In the genomic region with DNA sequence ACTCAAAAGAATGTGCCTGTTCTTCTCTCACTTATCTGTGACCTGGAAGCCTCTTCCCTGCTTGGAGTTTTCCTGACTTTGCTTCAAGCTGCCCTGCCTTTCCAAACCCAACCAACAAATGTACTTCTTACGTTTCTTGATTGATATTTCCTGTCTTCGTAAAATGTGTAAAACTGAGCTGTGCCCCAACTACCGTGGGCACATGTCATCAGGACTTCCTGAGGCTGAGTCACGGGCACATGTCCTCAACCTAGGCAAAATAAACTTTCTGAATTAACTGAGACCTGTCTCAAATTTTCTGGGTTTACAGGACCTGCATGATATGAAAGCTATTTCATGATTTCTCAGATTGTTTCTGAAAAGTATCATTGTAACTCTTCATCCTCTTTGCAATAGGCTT, we compare ENCODE assay signal across 15 cellular contexts.
DNase-seq lines count a peak whose midpoint lies in the region; ATAC-seq and TF ChIP-seq lines count a peak whose summit lies in the region.
"Had no signal": no experiment of that assay in that cellular context is flagged by ENCODE, and none has a peak within 500 bp of the region (broad histone marks: within the 10 kb centered on the region; RNA-seq: fewer than 3 reads in every experiment).

No MANE protein-coding gene starts in this region.

- H3K4me3 ChIP-seq in mesendoderm (ENCODE audit: low read length) = no peak overlapping the region
- H3K4me3 ChIP-seq: upper lobe of right lung had no signal

- peak overlapping the region; percentile 56 for H2BK5ac ChIP-seq in mesendoderm (ENCODE audit: low read length)

- no peaks in the 10 kb centered on the region for H3K36me3 ChIP-seq in mesendoderm (ENCODE audit: control insufficient read depth, insufficient read depth, low read length)
- H3K36me3 ChIP-seq: upper lobe of right lung had no signal

- peaks cover 11% of the 10 kb centered on the region for H3K4me1 ChIP-seq in mesendoderm (ENCODE audit: control insufficient read depth, low read depth, low read length)

- no peaks in the 10 kb centered on the region for H3K9me3 Mint-ChIP-seq in chondrocyte (ENCODE audit: low read depth)

- H3K9ac ChIP-seq in mesendoderm (ENCODE audit: low read length) = peak overlapping the region; percentile 33

- peak overlapping the region; percentile 74 for H3K56ac ChIP-seq in mesendoderm (ENCODE audit: low read length)

- no peak for TF ChIP-seq CTCF in chondrocyte (IDR thresholded peaks at IDR 0.05)

- H2AK5ac ChIP-seq in mesendoderm (ENCODE audit: low read length) = no peak overlapping the region

- ATAC-seq in HG03469 (IDR thresholded peaks at IDR 0.05; ENCODE audit: unreplicated experiment) = no peak
- ATAC-seq: upper lobe of right lung had no signal

- peak overlapping the region; percentile 20 for H3K27ac ChIP-seq in mesendoderm (ENCODE audit: low read depth, low read length)
- H3K27ac ChIP-seq: HL-60, upper lobe of right lung had no signal

- H4K5ac ChIP-seq in mesendoderm (ENCODE audit: low read length) = no peak overlapping the region

- peaks cover 18% of the 10 kb centered on the region for H3K79me1 ChIP-seq in mesendoderm (ENCODE audit: low read length)

- H3K36me3 Mint-ChIP-seq in chondrocyte (ENCODE audit: low read depth) = peaks cover 4% of the 10 kb centered on the region

- H3K4me1 Mint-ChIP-seq in chondrocyte (ENCODE audit: low read depth) = peaks cover 34% of the 10 kb centered on the region

- H2BK120ac ChIP-seq in mesendoderm (ENCODE audit: low read depth, low read length) = no peak overlapping the region

- WGBS in mesendoderm (ENCODE audit: extremely low coverage, insufficient coverage, low lambda C conversion rate) = no CpG with 5 or more reads among the region's 4 CpGs

- no peak overlapping the region for H2BK15ac ChIP-seq in mesendoderm (replicated peaks; ENCODE audit: low read depth)

- H4K8ac ChIP-seq in mesendoderm (ENCODE audit: low read depth, low read length) = no peak overlapping the region

- peak overlapping the region; percentile 92 for H3K27ac Mint-ChIP-seq in chondrocyte (ENCODE audit: unreplicated experiment)

- H3K23ac ChIP-seq in mesendoderm (ENCODE audit: low read length) = no peak overlapping the region

- no peaks in the 10 kb centered on the region for H3K27me3 Mint-ChIP-seq in chondrocyte (ENCODE audit: low read depth)

- peak overlapping the region; percentile 43 for H3K4me3 Mint-ChIP-seq in chondrocyte (ENCODE audit: unreplicated experiment)

- H3K4ac ChIP-seq in mesendoderm (ENCODE audit: low read depth, low read length) = no peak overlapping the region

- peak; percentile 66 for DNase-seq in Daoy (ENCODE audit: low read depth)
- DNase-seq in LHCN-M2 (ENCODE audit: low read depth) = peak; percentile 63
- no peak for DNase-seq in chondrocyte (ENCODE audit: low spot score)
- DNase-seq in mesendoderm = peak; percentile 75
- no peak for DNase-seq in mesenteric fat pad (ENCODE audit: low spot score)
- DNase-seq in medulla oblongata (ENCODE audit: extremely low spot score) = no peak
- no peak for DNase-seq in GDM1 (lab: John Stamatoyannopoulos, UW)
- DNase-seq: activated gamma-delta T cell treated with Interleukin-2 at 50 U/mL for 16 hours; central memory CD4-positive, alpha-beta T cell; DMS 273 treated with DMSO at 0.1 percent for 48 hours; NCI-H1105 treated with DMSO at 0.1 percent for 48 hours; NCI-H446 treated with DMSO at 0.1 percent for 48 hours; upper lobe of right lung had no signal

- no peaks in the 10 kb centered on the region for H3K27me3 ChIP-seq in mesendoderm (ENCODE audit: insufficient read depth, low read length, poor library complexity)
- H3K27me3 ChIP-seq: upper lobe of right lung had no signal

- H3K4me2 ChIP-seq in mesendoderm (ENCODE audit: low read length) = no peak overlapping the region

- peak overlapping the region; percentile 83 for H3K18ac ChIP-seq in mesendoderm (ENCODE audit: low read length)

- H3K79me2 ChIP-seq in mesendoderm (ENCODE audit: control insufficient read depth, insufficient read depth, low read length) = peaks cover 3% of the 10 kb centered on the region

Comparison
In these comparisons a context has a peak if more than half of its experiments do, and no peak if none do; other contexts are left out.
1. DNase-seq: peak in Daoy (single experiment), LHCN-M2 (single experiment) and mesendoderm (single experiment); none in chondrocyte (single experiment), mesenteric fat pad (single experiment), medulla oblongata (single experiment) and GDM1 (single experiment).